In the genomic region with DNA sequence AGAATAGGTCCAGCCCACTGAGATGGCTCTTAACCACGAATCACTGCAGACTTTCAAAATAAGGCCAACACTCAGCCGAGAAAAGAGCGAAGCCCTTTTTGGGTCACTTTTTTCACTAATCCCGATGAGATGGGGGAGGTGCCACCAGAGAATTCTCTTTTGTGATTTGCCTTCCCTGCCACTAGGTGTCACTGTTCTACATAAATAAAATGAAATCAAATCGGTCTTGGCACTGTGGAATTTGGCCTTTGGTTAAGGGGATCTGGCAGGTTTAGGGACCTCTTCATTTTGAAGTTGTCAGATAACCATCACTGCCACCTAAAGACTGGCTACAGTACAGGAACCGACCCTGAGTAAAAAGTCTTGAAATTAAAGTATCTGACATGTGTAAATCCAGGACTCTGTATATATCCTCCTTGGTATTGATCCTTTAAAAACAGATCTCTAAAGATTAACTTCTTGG, we compare ENCODE assay signal across 8 cellular contexts.
DNase-seq lines count a peak whose midpoint lies in the region; ATAC-seq and TF ChIP-seq lines count a peak whose summit lies in the region.

No MANE protein-coding gene starts in this region.

- H3K36me3 Mint-ChIP-seq in activated CD4-positive, alpha-beta T cell treated with anti-CD3 and anti-CD28 coated beads, Interleukin-2, amount 10 ng/mL, durations not matched to agents 24 days and 14 days (ENCODE audit: low read depth), result no peaks in the 10 kb centered on the region
- no peaks in the 10 kb centered on the region for H3K36me3 Mint-ChIP-seq in neural crest cell (ENCODE audit: low read depth)

- H4K20me1 ChIP-seq in HCT116 (ENCODE audit: insufficient read depth), result no peaks in the 10 kb centered on the region

- no peak overlapping the region for H3K27ac Mint-ChIP-seq in activated CD4-positive, alpha-beta T cell treated with anti-CD3 and anti-CD28 coated beads, Interleukin-2, amount 10 ng/mL, durations not matched to agents 24 days and 14 days
- no peak overlapping the region for H3K27ac Mint-ChIP-seq in neural crest cell (ENCODE audit: unreplicated experiment)

- no peak overlapping the region for H3K4me3 Mint-ChIP-seq in activated CD4-positive, alpha-beta T cell treated with anti-CD3 and anti-CD28 coated beads, Interleukin-2, amount 10 ng/mL, durations not matched to agents 24 days and 14 days
- H3K4me3 Mint-ChIP-seq in neural crest cell, result peak overlapping the region; percentile 66

- H3K9ac ChIP-seq in HCT116 (ENCODE audit: low read length), result no peak overlapping the region

- intact Hi-C loops in HCT116 (cut with micrococcal nuclease), result loop anchor here (2.0 to 5.0 kb wide), 3 partner anchors 1270 to 1618 kb away; no protein-coding TSS in a partner anchor
- intact Hi-C loops in activated CD4-positive, alpha-beta T cell treated with anti-CD3 and anti-CD28 coated beads, Interleukin-2, amount 10 ng/mL, durations not matched to agents 24 days and 14 days (cut with micrococcal nuclease), result loop anchor here (2.0 to 10.0 kb wide), 3 partner anchors 729 to 1270 kb away; no protein-coding TSS in a partner anchor

- no peak overlapping the region for H3K27ac ChIP-seq in HCT116 (ENCODE audit: low read depth, low read length)

- TF ChIP-seq RAD21 in HCT116 (IDR thresholded peaks at IDR 0.05; ENCODE audit: low read depth), result peak; percentile 60

- H3K79me2 ChIP-seq in HCT116 (ENCODE audit: insufficient read depth, low read length), result no peaks in the 10 kb centered on the region

- no peaks in the 10 kb centered on the region for H3K36me3 ChIP-seq in HCT116 (ENCODE audit: control insufficient read depth in 1 of 2, insufficient read depth in 2 of 2, low read length in 2 of 2)

- RAD21 ChIA-PET in HCT116 (lab: Charles Lee; ENCODE audit: low non-redundant PET in 1 of 2, low total read pairs in 2 of 2, uncharacterized antibody in 2 of 2, unreplicated experiment in 2 of 2), result no interaction called here

- H3K9me3 ChIP-seq in HCT116 (ENCODE audit: control insufficient read depth in 1 of 2, insufficient read depth in 1 of 2, low read depth in 1 of 2, low read length in 2 of 2), result no peaks in the 10 kb centered on the region

- POLR2A ChIA-PET in HCT116 (lab: Charles Lee), result no interaction called here

- ATAC-seq in HCT116, result peak; percentile 57
- no peak for ATAC-seq in GM18520 (IDR thresholded peaks at IDR 0.05; ENCODE audit: unreplicated experiment)

- no peaks in the 10 kb centered on the region for H3K9me2 ChIP-seq in HCT116 (ENCODE audit: insufficient read depth)

- H3K9me3 Mint-ChIP-seq in activated CD4-positive, alpha-beta T cell treated with anti-CD3 and anti-CD28 coated beads, Interleukin-2, amount 10 ng/mL, durations not matched to agents 24 days and 14 days, result no peaks in the 10 kb centered on the region
- no peaks in the 10 kb centered on the region for H3K9me3 Mint-ChIP-seq in neural crest cell

- H2AFZ ChIP-seq in HCT116 (ENCODE audit: low read depth, low read length, poor library complexity, severe bottlenecking), result no peak overlapping the region

- DNase-seq in CMK (ENCODE audit: low read depth) (peak; percentile 4), HCT116 (ENCODE audit: low read depth, low spot score) (peak; percentile 27), NCI-H446 (lab: John Stamatoyannopoulos, UW) (peak; percentile 9 to 71), fibroblast of mammary gland (ENCODE audit: low read depth) (peak; percentile 59), neural crest cell (ENCODE audit: low read depth, low spot score) (peak; percentile 31), ureter (ENCODE audit: low spot score) (no peak)
- peak; percentile 78 for DNase-seq in activated CD4-positive, alpha-beta T cell treated with anti-CD3 and anti-CD28 coated beads, Interleukin-2, amount 10 ng/mL, durations not matched to agents 24 days and 14 days

- no peaks in the 10 kb centered on the region for H3K4me1 ChIP-seq in HCT116 (ENCODE audit: control insufficient read depth in 1 of 2, insufficient read depth in 2 of 2, low read length in 2 of 2)

- H3K4me2 ChIP-seq in HCT116 (ENCODE audit: low read length), result no peak overlapping the region

- CTCF ChIA-PET in HCT116 (lab: Charles Lee), result no interaction called here

- H3K4me3 ChIP-seq in HCT116 (replicated peaks in 1 of 2; ENCODE audit: low read depth in 1 of 2, low read length in 2 of 2), result no peak overlapping the region
- no peak overlapping the region for H3K4me3 ChIP-seq in fibroblast of mammary gland (ENCODE audit: control insufficient read depth, low read depth, low read length)

- TF ChIP-seq CTCF in HCT116 (IDR thresholded peaks at IDR 0.05 in 2 of 3, conservative IDR thresholded peaks at IDR 0.05 in 1 of 3; ENCODE audit: borderline replicate concordance in 1 of 3, insufficient read depth in 1 of 3, low read depth in 2 of 3, low read length in 2 of 3) (peak; percentile 31 to 77 (median 61); a peak in 5 of 6 replicates), fibroblast of mammary gland (conservative IDR thresholded peaks at IDR 0.05; ENCODE audit: control insufficient read depth, insufficient read depth, low read depth, low read length) (peak; percentile 61), neural crest cell (conservative IDR thresholded peaks at IDR 0.05) (peak; percentile 87)

- no peak for TF ChIP-seq POLR2A in HCT116 (IDR thresholded peaks at IDR 0.05; ENCODE audit: borderline replicate concordance, extremely low read depth, insufficient read depth, insufficient read length)

- peaks cover 11% of the 10 kb centered on the region for H3K27me3 Mint-ChIP-seq in activated CD4-positive, alpha-beta T cell treated with anti-CD3 and anti-CD28 coated beads, Interleukin-2, amount 10 ng/mL, durations not matched to agents 24 days and 14 days
- H3K27me3 Mint-ChIP-seq in neural crest cell (ENCODE audit: low read depth), result no peaks in the 10 kb centered on the region

- peaks cover 2% of the 10 kb centered on the region for H3K4me1 Mint-ChIP-seq in activated CD4-positive, alpha-beta T cell treated with anti-CD3 and anti-CD28 coated beads, Interleukin-2, amount 10 ng/mL, durations not matched to agents 24 days and 14 days
- H3K4me1 Mint-ChIP-seq in neural crest cell, result peaks cover 21% of the 10 kb centered on the region

- BruUV-seq in HCT116 (replicated peaks; lab: Mats Ljungman, UMichigan), result no TSS peak

- no peaks in the 10 kb centered on the region for H3K27me3 ChIP-seq in HCT116 (ENCODE audit: insufficient read depth, low read length)

TF ChIP-seq in HCT116, 20 proteins besides CTCF, POLR2A, EP300 and RAD21:
- no peak for TF ChIP-seq SP1 (IDR thresholded peaks at IDR 0.05; ENCODE audit: low read depth)
- TF ChIP-seq CBX3 (IDR thresholded peaks at IDR 0.05; ENCODE audit: low read depth), result no peak
- no peak for TF ChIP-seq YY1 (IDR thresholded peaks at IDR 0.05; ENCODE audit: extremely low read depth, insufficient replicate concordance, low read depth, low read length)
- no peak for TF ChIP-seq EZH2 (IDR thresholded peaks at IDR 0.05)
- no peak for TF ChIP-seq FOSL1 (IDR thresholded peaks at IDR 0.05; ENCODE audit: low read depth)
- no peak for TF ChIP-seq ZNF274 (IDR thresholded peaks at IDR 0.05; ENCODE audit: low read depth, low read length)
- TF ChIP-seq, protein P1, sequence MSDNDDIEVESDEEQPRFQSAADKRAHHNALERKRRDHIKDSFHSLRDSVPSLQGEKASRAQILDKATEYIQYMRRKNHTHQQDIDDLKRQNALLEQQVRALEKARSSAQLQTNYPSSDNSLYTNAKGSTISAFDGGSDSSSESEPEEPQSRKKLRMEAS (IDR thresholded peaks at IDR 0.05), result no peak
- TF ChIP-seq TCF7L2 (IDR thresholded peaks at IDR 0.05; ENCODE audit: borderline replicate concordance, extremely low read depth, insufficient read depth, insufficient read length), result no peak
- no peak for TF ChIP-seq CEBPB (IDR thresholded peaks at IDR 0.05; ENCODE audit: low read depth)
- TF ChIP-seq EZH2phosphoT487 (IDR thresholded peaks at IDR 0.05; ENCODE audit: borderline replicate concordance), result no peak
- TF ChIP-seq EGR1 (IDR thresholded peaks at IDR 0.05; ENCODE audit: low read depth), result no peak
- no peak for TF ChIP-seq ELF1 (IDR thresholded peaks at IDR 0.05; ENCODE audit: borderline replicate concordance, low read depth)
- no peak for TF ChIP-seq ZFX (IDR thresholded peaks at IDR 0.05)
